In the genomic region with DNA sequence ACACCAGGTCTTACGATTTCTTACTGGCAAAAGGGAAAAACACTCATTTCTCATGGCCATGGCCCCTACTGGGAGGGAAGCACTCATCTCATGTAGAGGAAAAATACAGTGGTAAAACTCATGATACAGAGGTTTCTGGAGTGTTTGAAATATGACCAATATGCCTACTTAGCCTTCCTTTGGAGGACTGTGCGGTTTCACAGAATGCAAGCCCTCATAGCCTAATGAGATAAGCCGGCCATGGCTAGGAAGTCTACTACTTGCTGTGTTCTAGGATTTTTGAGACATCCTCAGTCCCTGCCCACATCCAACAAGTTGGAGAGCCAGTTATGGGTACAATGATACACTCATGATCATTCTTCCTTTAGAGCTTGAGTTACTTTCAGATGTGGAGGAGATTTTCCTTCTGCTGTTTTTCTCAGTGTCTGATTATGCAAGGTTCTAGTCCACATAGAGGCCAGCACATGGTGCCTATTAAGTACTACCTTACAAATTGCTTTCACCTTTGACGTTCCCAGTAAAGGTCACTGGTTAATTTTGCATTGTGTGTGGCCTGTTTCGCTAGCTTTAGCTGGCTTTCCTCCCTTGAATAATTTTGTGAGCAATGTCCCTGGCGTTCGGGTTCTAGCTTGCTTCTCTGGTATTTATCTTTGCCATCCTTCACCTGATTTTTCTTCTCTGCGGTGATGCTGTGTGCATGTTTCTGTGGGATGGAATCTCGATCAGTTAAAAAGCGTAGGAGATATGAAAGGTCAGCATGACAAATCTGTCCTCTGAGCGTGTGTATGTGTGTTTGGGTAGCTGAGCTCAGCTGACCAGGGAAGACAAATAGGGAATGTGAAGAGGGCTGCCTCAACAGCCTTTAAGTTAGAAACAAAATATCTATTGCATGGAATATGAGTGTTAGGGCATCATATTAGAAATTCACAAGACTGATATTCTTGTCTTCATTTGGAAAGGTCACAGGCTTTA, we compare ENCODE assay signal across 18 cellular contexts.
"Had no signal": no experiment of that assay in that cellular context is flagged by ENCODE, and none has a peak within 500 bp of the region (broad histone marks: within the 10 kb centered on the region; RNA-seq: fewer than 3 reads in every experiment).

No MANE protein-coding gene starts in this region.

- H3K36me3 ChIP-seq: upper lobe of left lung, WERI-Rb-1 had no signal

- FAIRE-seq: endometrium, TTC549 had no signal

- H3K9me3 ChIP-seq: upper lobe of left lung had no signal

- H3K4me3 ChIP-seq: upper lobe of left lung had no signal

- H3K27ac ChIP-seq: foreskin keratinocyte, upper lobe of left lung, WERI-Rb-1 had no signal

- H3K27me3 ChIP-seq: upper lobe of left lung had no signal

- H3K4me1 ChIP-seq: foreskin keratinocyte had no signal

- DNase-seq: activated CD4-positive, alpha-beta T cell treated with anti-CD3 and anti-CD28 coated beads, Interleukin-2, amount 50 U/mL, for 1 hour; activated CD4-positive, CD25-positive, alpha-beta regulatory T cell treated with anti-CD3 and anti-CD28 coated beads, Interleukin-2, amount 50 U/mL, for 72 hours; activated CD8-positive, alpha-beta T cell treated with anti-CD3 and anti-CD28 coated beads, Interleukin-2, amount 10 ng/mL, durations not matched to agents 7 days and 5 days; activated gamma-delta T cell; activated naive CD4-positive, alpha-beta T cell treated with anti-CD3 and anti-CD28 coated beads, Interleukin-2, amount 50 U/mL, for 16 hours; activated naive CD8-positive, alpha-beta T cell treated with anti-CD3 and anti-CD28 coated beads, Interleukin-2, amount 50 U/mL, for 24 hours; effector CD4-positive, alpha-beta T cell; erythroblast; foreskin keratinocyte; naive B cell; posterior cingulate gyrus; stimulated activated CD4-positive, alpha-beta T cell treated with anti-CD3 and anti-CD28 coated beads, Interleukin-4, amount 100 ng/mL, for 4 hours; stimulated activated naive CD8-positive, alpha-beta T cell treated with anti-CD3 and anti-CD28 coated beads, Interleukin-15, Interleukin-2, amounts not matched to agents 100 U/mL and 50 U/mL, for 24 hours; T-helper 1 cell; WERI-Rb-1 had no signal

- ATAC-seq: activated CD8-positive, alpha-beta T cell treated with anti-CD3 and anti-CD28 coated beads, Interleukin-2, amount 10 ng/mL, durations not matched to agents 7 days and 5 days; activated naive CD8-positive, alpha-beta T cell treated with anti-CD3 and anti-CD28 coated beads, Interleukin-2, amount 50 U/mL, for 24 hours; foreskin keratinocyte; stimulated activated naive CD8-positive, alpha-beta T cell treated with anti-CD3 and anti-CD28 coated beads, Interleukin-15, Interleukin-2, amounts not matched to agents 100 U/mL and 50 U/mL, for 24 hours had no signal
